In genomic region chr22:37749223-37749622, GRCh38 we compare ENCODE assay signal across 14 cellular contexts. TPM values are rescaled to one million over a fixed set of nuclear protein-coding genes. Genes with fewer than 3 reads are reported as not detected.
DNase-seq lines count a peak whose midpoint lies in the region; ATAC-seq, FAIRE-seq and TF ChIP-seq lines count a peak whose summit lies in the region.
"Had no signal": no experiment of that assay in that cellular context is flagged by ENCODE, and none has a peak within 500 bp of the region (broad histone marks: within the 10 kb centered on the region; RNA-seq: fewer than 3 reads in every experiment).

No MANE protein-coding gene starts in this region.

- no peak overlapping the region for H3K27ac ChIP-seq in GM23338 (ENCODE audit: low read depth)
- H3K27ac ChIP-seq in astrocyte (ENCODE audit: low read depth, low read length) = peak overlapping the region; percentile 43
- peak overlapping the region; percentile 26 to 84 for H3K27ac ChIP-seq in kidney (ENCODE audit: low read depth in 2 of 2, low read length in 2 of 2)
- no peak overlapping the region for H3K27ac ChIP-seq in small intestine (ENCODE audit: low read depth in 1 of 2, low read length in 1 of 2)

- H3K9me3 Mint-ChIP-seq in GM23338 (no peaks in the 10 kb centered on the region), astrocyte (ENCODE audit: unreplicated experiment) (no peaks in the 10 kb centered on the region)
- H3K9me3 Mint-ChIP-seq in stimulated activated effector memory CD8-positive, alpha-beta T cell treated with anti-CD3 and anti-CD28 coated beads, Interleukin-12 subunit alpha, Interleukin-12 subunit beta, amount 100 ng/mL, for 72 hours = no peaks in the 10 kb centered on the region
- H3K9me3 Mint-ChIP-seq: immature natural killer cell had no signal

- H3K9me3 ChIP-seq in astrocyte (ENCODE audit: insufficient read depth, low read depth, low read length) = no peaks in the 10 kb centered on the region
- no peaks in the 10 kb centered on the region for H3K9me3 ChIP-seq in kidney (ENCODE audit: control insufficient read depth in 1 of 2, low read length in 2 of 2)
- no peaks in the 10 kb centered on the region for H3K9me3 ChIP-seq in small intestine (ENCODE audit: control insufficient read depth, low read depth)
- H3K9me3 ChIP-seq: HAP-1, tibial artery had no signal

- TF ChIP-seq CTCF in GM23338 (conservative IDR thresholded peaks at IDR 0.05; ENCODE audit: low read depth in 2 of 2) (no peak), astrocyte (IDR thresholded peaks at IDR 0.05; ENCODE audit: insufficient read depth, low read depth, low read length) (no peak), kidney (IDR thresholded peaks at IDR 0.05; ENCODE audit: borderline replicate concordance, extremely low read depth, insufficient read depth) (no peak), GM13977 (IDR thresholded peaks at IDR 0.05; ENCODE audit: extremely low read depth, insufficient read depth, missing control alignments) (no peak)

- no peak overlapping the region for H3K4me3 ChIP-seq in GM23338
- H3K4me3 ChIP-seq in astrocyte (ENCODE audit: insufficient read depth, low read depth, low read length) = no peak overlapping the region
- no peak overlapping the region for H3K4me3 ChIP-seq in kidney (ENCODE audit: low read length in 2 of 2)
- H3K4me3 ChIP-seq in small intestine (ENCODE audit: low read depth in 1 of 2, low read length in 2 of 2) = no peak overlapping the region
- H3K4me3 ChIP-seq: HAP-1, K562, tibial artery had no signal

- DNase-seq in GM23338 (ENCODE audit: low spot score) = no peak
- no peak for DNase-seq in astrocyte (ENCODE audit: low read depth)
- no peak for DNase-seq in kidney
- no peak for DNase-seq in stimulated activated effector memory CD8-positive, alpha-beta T cell treated with anti-CD3 and anti-CD28 coated beads, Interleukin-12 subunit alpha, Interleukin-12 subunit beta, amount 100 ng/mL, for 72 hours (ENCODE audit: low spot score in 2 of 2)
- DNase-seq in small intestine = no peak
- no peak for DNase-seq in cerebellum (ENCODE audit: low spot score)
- DNase-seq in SHP77 treated with DMSO at 0.1 percent for 48 hours (lab: John Stamatoyannopoulos, UW) = no peak
- DNase-seq in GM13977 (ENCODE audit: low spot score) = no peak
- DNase-seq: activated CD8-positive, alpha-beta memory T cell treated with anti-CD3 and anti-CD28 coated beads, Interleukin-2, amount 50 U/mL, for 4 hours; immature natural killer cell; nucleus accumbens; tibial artery had no signal

- no peaks in the 10 kb centered on the region for H3K79me2 ChIP-seq in GM23338 (replicated peaks; ENCODE audit: insufficient read depth)
- H3K79me2 ChIP-seq in astrocyte (ENCODE audit: insufficient read depth, low read length) = peaks cover 64% of the 10 kb centered on the region

- H3K36me3 Mint-ChIP-seq in GM23338 (ENCODE audit: low read depth) (peaks cover 8% of the 10 kb centered on the region; the same call in 2 of the 3 replicates), astrocyte (ENCODE audit: low read depth, unreplicated experiment) (peaks cover 1% of the 10 kb centered on the region)
- peaks cover 6% of the 10 kb centered on the region for H3K36me3 Mint-ChIP-seq in stimulated activated effector memory CD8-positive, alpha-beta T cell treated with anti-CD3 and anti-CD28 coated beads, Interleukin-12 subunit alpha, Interleukin-12 subunit beta, amount 100 ng/mL, for 72 hours
- H3K36me3 Mint-ChIP-seq: immature natural killer cell had no signal

- H3K9me2 ChIP-seq in GM23338 (ENCODE audit: insufficient read depth) = no peaks in the 10 kb centered on the region

- intact Hi-C loops in kidney (cut with DNase I) = no loop called here

- H3K36me3 ChIP-seq in GM23338 (ENCODE audit: insufficient read depth) (no peaks in the 10 kb centered on the region), astrocyte (ENCODE audit: insufficient read depth, low read length) (no peaks in the 10 kb centered on the region), kidney (ENCODE audit: control insufficient read depth in 1 of 2, insufficient read depth in 2 of 2, low read length in 2 of 2) (peaks cover 0 to 4% of the 10 kb centered on the region in 2 donors), small intestine (ENCODE audit: control insufficient read depth in 2 of 2, insufficient read depth in 2 of 2, low read length in 2 of 2) (no peaks in the 10 kb centered on the region)

- 81 to 86% (median 84%) methylated on average over 12 of the region's 12 CpGs for WGBS in small intestine, 3 donors

- H3K27me3 Mint-ChIP-seq in GM23338 (ENCODE audit: insufficient read depth, low read depth, poor library complexity) (peaks cover 32% of the 10 kb centered on the region), astrocyte (ENCODE audit: low read depth, unreplicated experiment) (no peaks in the 10 kb centered on the region)

- H3K9ac ChIP-seq in astrocyte (ENCODE audit: low read length) (no peak overlapping the region), kidney (ENCODE audit: low read length in 2 of 2) (peak overlapping the region in 1 of 2 donors; percentile 26)

- ATAC-seq in GM23338 = no peak
- ATAC-seq in stimulated activated effector memory CD8-positive, alpha-beta T cell treated with anti-CD3 and anti-CD28 coated beads, Interleukin-12 subunit alpha, Interleukin-12 subunit beta, amount 100 ng/mL, for 72 hours = no peak
- ATAC-seq: K562 had no signal

- H3K27me3 ChIP-seq in GM23338 (ENCODE audit: insufficient read depth) (peaks cover 16% of the 10 kb centered on the region), astrocyte (ENCODE audit: insufficient read depth, low read length) (no peaks in the 10 kb centered on the region), small intestine (ENCODE audit: control insufficient read depth in 2 of 2, insufficient read depth in 2 of 2, low read length in 2 of 2) (no peaks in the 10 kb centered on the region)
- H3K27me3 ChIP-seq: tibial artery had no signal

- no peak overlapping the region for H3K4me2 ChIP-seq in GM23338
- peak overlapping the region; percentile 98 for H3K4me2 ChIP-seq in astrocyte (ENCODE audit: low read length)

- H3K4me1 ChIP-seq in GM23338 (ENCODE audit: insufficient read depth) = peaks cover 10% of the 10 kb centered on the region; the same call in 1 of the 2 replicates
- H3K4me1 ChIP-seq in astrocyte (ENCODE audit: insufficient read depth, low read length) = peaks cover 71% of the 10 kb centered on the region
- H3K4me1 ChIP-seq in kidney (ENCODE audit: control insufficient read depth in 1 of 2, insufficient read depth in 1 of 2, low read depth in 1 of 2, low read length in 2 of 2) = peaks cover 34 to 55% of the 10 kb centered on the region in 2 donors
- H3K4me1 ChIP-seq in small intestine (ENCODE audit: control insufficient read depth in 2 of 2, insufficient read depth in 1 of 2, low read depth in 1 of 2, low read length in 1 of 2) = peaks cover 3 to 9% of the 10 kb centered on the region in 2 donors

- peak overlapping the region; percentile 36; the same call in 1 of the 2 replicates for H3K27ac Mint-ChIP-seq in GM23338
- H3K27ac Mint-ChIP-seq in astrocyte (ENCODE audit: unreplicated experiment) = peak overlapping the region; percentile 77
- H3K27ac Mint-ChIP-seq in stimulated activated effector memory CD8-positive, alpha-beta T cell treated with anti-CD3 and anti-CD28 coated beads, Interleukin-12 subunit alpha, Interleukin-12 subunit beta, amount 100 ng/mL, for 72 hours = peak overlapping the region; percentile 50

- in situ Hi-C loops in GM13977 (cut with MboI; ENCODE audit: low pct_unique_long_range_greater_than_20kb, low sequenced_read_pairs, unreplicated experiment) = no loop called here

- no peak overlapping the region for H2AFZ ChIP-seq in GM23338
- H2AFZ ChIP-seq in astrocyte (ENCODE audit: low read depth, low read length) = no peak overlapping the region

- H4K20me1 ChIP-seq in GM23338 (replicated peaks; ENCODE audit: insufficient read depth) = no peaks in the 10 kb centered on the region; the same call in 1 of the 2 replicates
- H4K20me1 ChIP-seq in astrocyte (ENCODE audit: insufficient read depth, low read length) = peaks cover 65% of the 10 kb centered on the region

- peaks cover 12% of the 10 kb centered on the region for H3F3A ChIP-seq in GM23338 (replicated peaks; ENCODE audit: low read depth)

- FAIRE-seq in astrocyte (lab: Jason Lieb, UNC) (no peak), kidney (lab: Jason Lieb, UNC) (no peak), small intestine (lab: Jason Lieb, UNC) (no peak)

- H3K4me3 Mint-ChIP-seq in GM23338 = no peak overlapping the region
- H3K4me3 Mint-ChIP-seq in astrocyte (ENCODE audit: unreplicated experiment) = no peak overlapping the region
- H3K4me3 Mint-ChIP-seq in stimulated activated effector memory CD8-positive, alpha-beta T cell treated with anti-CD3 and anti-CD28 coated beads, Interleukin-12 subunit alpha, Interleukin-12 subunit beta, amount 100 ng/mL, for 72 hours = no peak overlapping the region

- H3K4me1 Mint-ChIP-seq in GM23338 (peaks cover 30% of the 10 kb centered on the region), astrocyte (ENCODE audit: low read depth, unreplicated experiment) (peaks cover 38% of the 10 kb centered on the region)
- H3K4me1 Mint-ChIP-seq in stimulated activated effector memory CD8-positive, alpha-beta T cell treated with anti-CD3 and anti-CD28 coated beads, Interleukin-12 subunit alpha, Interleukin-12 subunit beta, amount 100 ng/mL, for 72 hours = peaks cover 37% of the 10 kb centered on the region

TF ChIP-seq in GM23338, 12 proteins besides CTCF, POLR2A, EP300 and RAD21:
- TF ChIP-seq ZNF114 (CRISPR knock-in tag; IDR thresholded peaks at IDR 0.05) (no peak), JUNB (IDR thresholded peaks at IDR 0.05; ENCODE audit: unreplicated experiment) (no peak)

RNA-seq across cellular contexts. Expression of gene TRIOBP, which starts 52.4 kb away (rescaled TPM):
- 41.2 and 48.4 TPM in 2 replicates for total RNA-seq in GM23338 (2014; rRNA removed; shearing (Covaris generic))
- 21.4 and 22.6 TPM in 2 replicates for polyA plus RNA-seq in GM23338 (2016; fragmentation: Nextera tagmentation; extraction: Ambion mirVana)
- 40.6 and 41.5 TPM in 2 replicates for total RNA-seq in astrocyte
- 125 TPM for total RNA-seq in kidney
- 32.1 TPM for polyA plus RNA-seq in kidney (ENCODE audit: insufficient read depth, low read depth, low replicate concordance)
- 10 to 100 TPM; 20.4 to 46.8 (median 27.6) TPM for polyA plus RNA-seq in small intestine
- total RNA-seq in cerebellum = 28.5 TPM

RNA-seq across cellular contexts. Expression of gene GCAT, which starts 58.5 kb away (rescaled TPM):
- 61.3 and 87.3 TPM in 2 replicates for total RNA-seq in GM23338 (2014; rRNA removed; shearing (Covaris generic))
- polyA plus RNA-seq in GM23338 (2016; fragmentation: Nextera tagmentation; extraction: Ambion mirVana) (36.8 and 39.1 TPM in 2 replicates), kidney (ENCODE audit: insufficient read depth, low read depth, low replicate concordance) (35.9 TPM), small intestine (10 to 100 TPM in 1 of 3 donors, 1 to 10 TPM in 2; 2.9 to 12.3 (median 6.8) TPM)
- total RNA-seq in astrocyte (12.8 and 14.3 TPM in 2 replicates), kidney (8.9 TPM), cerebellum (5.7 TPM)

Comparison
In these comparisons a context has a peak if more than half of its experiments do, and no peak if none do; other contexts are left out.
1. H3K27ac ChIP-seq: peak in astrocyte (single experiment) and kidney (2 of 2); none in GM23338 (single experiment) and small intestine (0 of 2).
2. Peak in every context shown above with its lines, with median percentiles within 50 percentile points of each other: H3K27ac Mint-ChIP-seq.